11 cellular contexts compared by ENCODE assay signal in the genomic region with DNA sequence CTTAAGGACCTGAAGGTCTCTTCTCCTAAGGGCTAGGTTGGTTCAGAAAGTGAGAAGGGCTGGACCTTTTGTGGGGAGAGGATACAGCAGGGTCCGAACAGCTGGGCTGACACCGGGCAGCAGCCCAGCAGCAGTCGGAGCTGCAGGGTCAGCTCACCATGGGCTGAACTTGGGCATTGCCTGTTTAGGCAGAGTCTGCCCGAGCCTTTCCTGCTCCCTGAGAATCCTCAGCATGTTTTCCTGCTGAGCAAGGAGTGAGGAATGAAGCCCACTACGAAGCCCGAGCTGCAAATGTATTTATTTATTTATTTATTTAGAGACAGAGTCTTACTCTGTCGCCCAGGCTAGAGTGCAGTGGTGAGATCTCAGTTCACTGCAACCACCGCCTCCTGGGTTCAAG.
DNase-seq lines count a peak whose midpoint lies in the region; ATAC-seq and TF ChIP-seq lines count a peak whose summit lies in the region.
"Had no signal": no experiment of that assay in that cellular context is flagged by ENCODE, and none has a peak within 500 bp of the region (broad histone marks: within the 10 kb centered on the region; RNA-seq: fewer than 3 reads in every experiment).

No MANE protein-coding gene starts in this region.

- TF ChIP-seq POLR2A in uterus (IDR thresholded peaks at IDR 0.05), result no peak

- H3K36me3 ChIP-seq in uterus, result no peaks in the 10 kb centered on the region

- H3K4me1 Mint-ChIP-seq in activated naive CD8-positive, alpha-beta T cell treated with anti-CD3 and anti-CD28 coated beads, Interleukin-2, amount 10 ng/mL, durations not matched to agents 7 days and 5 days, result peaks cover 36% of the 10 kb centered on the region
- peaks cover 20% of the 10 kb centered on the region for H3K4me1 Mint-ChIP-seq in activated naive CD8-positive, alpha-beta T cell treated with anti-CD3 and anti-CD28 coated beads for 36 hours
- peaks cover 79% of the 10 kb centered on the region for H3K4me1 Mint-ChIP-seq in dendritic cell treated with granulocyte-macrophage colony-stimulating factor and Interleukin-4, amounts not matched to agents 40 ng/mL and 50 ng/mL, for 4 days (ENCODE audit: low read depth)
- peaks cover 57 to 70% of the 10 kb centered on the region in 2 donors for H3K4me1 Mint-ChIP-seq in natural killer cell

- H3K4me3 ChIP-seq in uterus, result no peak overlapping the region
- H3K4me3 ChIP-seq: BLaER1 had no signal

- no peak for DNase-seq in activated naive CD8-positive, alpha-beta T cell treated with anti-CD3 and anti-CD28 coated beads, Interleukin-2, amount 10 ng/mL, durations not matched to agents 7 days and 5 days
- no peak for DNase-seq in activated naive CD8-positive, alpha-beta T cell treated with anti-CD3 and anti-CD28 coated beads for 36 hours
- DNase-seq in natural killer cell (no peak), uterus (no peak), NCI-H345 treated with DMSO at 0.1 percent for 48 hours (lab: John Stamatoyannopoulos, UW; ENCODE audit: unreplicated experiment) (no peak), cortex of kidney (lab: John Stamatoyannopoulos, UW) (no peak)
- DNase-seq: activated B cell treated with CpG ODN at 0.5 μM for 24 hours, NCI-H2107 had no signal

- H3K27me3 Mint-ChIP-seq in activated naive CD8-positive, alpha-beta T cell treated with anti-CD3 and anti-CD28 coated beads, Interleukin-2, amount 10 ng/mL, durations not matched to agents 7 days and 5 days, result no peaks in the 10 kb centered on the region
- no peaks in the 10 kb centered on the region for H3K27me3 Mint-ChIP-seq in activated naive CD8-positive, alpha-beta T cell treated with anti-CD3 and anti-CD28 coated beads for 36 hours
- H3K27me3 Mint-ChIP-seq in dendritic cell treated with granulocyte-macrophage colony-stimulating factor and Interleukin-4, amounts not matched to agents 40 ng/mL and 50 ng/mL, for 4 days, result no peaks in the 10 kb centered on the region
- no peaks in the 10 kb centered on the region for H3K27me3 Mint-ChIP-seq in natural killer cell (ENCODE audit: low read depth in 2 of 2)
- H3K27me3 Mint-ChIP-seq: activated B cell treated with CpG ODN at 0.5 μM for 24 hours had no signal

- no peaks in the 10 kb centered on the region for H3K9me3 ChIP-seq in uterus

- H3K27ac Mint-ChIP-seq in activated naive CD8-positive, alpha-beta T cell treated with anti-CD3 and anti-CD28 coated beads, Interleukin-2, amount 10 ng/mL, durations not matched to agents 7 days and 5 days, result peak overlapping the region; percentile 18
- H3K27ac Mint-ChIP-seq in activated naive CD8-positive, alpha-beta T cell treated with anti-CD3 and anti-CD28 coated beads for 36 hours, result no peak overlapping the region
- peak overlapping the region; percentile 67 for H3K27ac Mint-ChIP-seq in dendritic cell treated with granulocyte-macrophage colony-stimulating factor and Interleukin-4, amounts not matched to agents 40 ng/mL and 50 ng/mL, for 4 days
- peak overlapping the region; percentile 75 to 78 for H3K27ac Mint-ChIP-seq in natural killer cell
- H3K27ac Mint-ChIP-seq: activated B cell treated with CpG ODN at 0.5 μM for 24 hours had no signal

- peak overlapping the region; percentile 63 to 80 for H3K27ac ChIP-seq in uterus
- H3K27ac ChIP-seq: BLaER1 had no signal

- intact Hi-C loops in dendritic cell treated with granulocyte-macrophage colony-stimulating factor and Interleukin-4, amounts not matched to agents 40 ng/mL and 50 ng/mL, for 4 days (cut with micrococcal nuclease), result no loop called here
- intact Hi-C loops in natural killer cell (cut with micrococcal nuclease), result loop anchor here (5.0 kb wide), 1 partner anchor 38 kb away; no protein-coding TSS in a partner anchor
- intact Hi-C loops in uterus (cut with DNase I; ENCODE audit: low total_unique reads), result no loop called here

- no peaks in the 10 kb centered on the region for H3K9me3 Mint-ChIP-seq in activated naive CD8-positive, alpha-beta T cell treated with anti-CD3 and anti-CD28 coated beads, Interleukin-2, amount 10 ng/mL, durations not matched to agents 7 days and 5 days
- H3K9me3 Mint-ChIP-seq in activated naive CD8-positive, alpha-beta T cell treated with anti-CD3 and anti-CD28 coated beads for 36 hours, result no peaks in the 10 kb centered on the region
- H3K9me3 Mint-ChIP-seq in dendritic cell treated with granulocyte-macrophage colony-stimulating factor and Interleukin-4, amounts not matched to agents 40 ng/mL and 50 ng/mL, for 4 days, result peaks cover 8% of the 10 kb centered on the region
- no peaks in the 10 kb centered on the region for H3K9me3 Mint-ChIP-seq in natural killer cell

- peaks cover 0 to 6% of the 10 kb centered on the region in 2 donors for H3K4me1 ChIP-seq in uterus

- H3K36me3 Mint-ChIP-seq in activated naive CD8-positive, alpha-beta T cell treated with anti-CD3 and anti-CD28 coated beads, Interleukin-2, amount 10 ng/mL, durations not matched to agents 7 days and 5 days, result peaks cover 37% of the 10 kb centered on the region
- peaks cover 8% of the 10 kb centered on the region for H3K36me3 Mint-ChIP-seq in activated naive CD8-positive, alpha-beta T cell treated with anti-CD3 and anti-CD28 coated beads for 36 hours
- H3K36me3 Mint-ChIP-seq in dendritic cell treated with granulocyte-macrophage colony-stimulating factor and Interleukin-4, amounts not matched to agents 40 ng/mL and 50 ng/mL, for 4 days (ENCODE audit: low read depth), result peaks cover 58% of the 10 kb centered on the region
- H3K36me3 Mint-ChIP-seq in natural killer cell, result no peaks in the 10 kb centered on the region

- no peak overlapping the region for H3K4me3 Mint-ChIP-seq in activated naive CD8-positive, alpha-beta T cell treated with anti-CD3 and anti-CD28 coated beads, Interleukin-2, amount 10 ng/mL, durations not matched to agents 7 days and 5 days
- H3K4me3 Mint-ChIP-seq in activated naive CD8-positive, alpha-beta T cell treated with anti-CD3 and anti-CD28 coated beads for 36 hours, result no peak overlapping the region
- H3K4me3 Mint-ChIP-seq in dendritic cell treated with granulocyte-macrophage colony-stimulating factor and Interleukin-4, amounts not matched to agents 40 ng/mL and 50 ng/mL, for 4 days, result no peak overlapping the region
- H3K4me3 Mint-ChIP-seq in natural killer cell, result no peak overlapping the region
- H3K4me3 Mint-ChIP-seq: activated B cell treated with CpG ODN at 0.5 μM for 24 hours had no signal

- TF ChIP-seq CTCF in natural killer cell (IDR thresholded peaks at IDR 0.05) (no peak), uterus (IDR thresholded peaks at IDR 0.05) (no peak)

- H3K27me3 ChIP-seq in uterus, result no peaks in the 10 kb centered on the region
- H3K27me3 ChIP-seq: BLaER1 had no signal

- POLR2A ChIA-PET in activated naive CD8-positive, alpha-beta T cell treated with anti-CD3 and anti-CD28 coated beads, Interleukin-2, amount 10 ng/mL, durations not matched to agents 7 days and 5 days (lab: Charles Lee), result no interaction called here

- ATAC-seq in activated naive CD8-positive, alpha-beta T cell treated with anti-CD3 and anti-CD28 coated beads, Interleukin-2, amount 10 ng/mL, durations not matched to agents 7 days and 5 days (ENCODE audit: low read depth), result no peak
- ATAC-seq in natural killer cell (no peak), HG03469 (IDR thresholded peaks at IDR 0.05; ENCODE audit: unreplicated experiment) (no peak)
